ENCODE assay signal across 10 cellular contexts in the genomic region with DNA sequence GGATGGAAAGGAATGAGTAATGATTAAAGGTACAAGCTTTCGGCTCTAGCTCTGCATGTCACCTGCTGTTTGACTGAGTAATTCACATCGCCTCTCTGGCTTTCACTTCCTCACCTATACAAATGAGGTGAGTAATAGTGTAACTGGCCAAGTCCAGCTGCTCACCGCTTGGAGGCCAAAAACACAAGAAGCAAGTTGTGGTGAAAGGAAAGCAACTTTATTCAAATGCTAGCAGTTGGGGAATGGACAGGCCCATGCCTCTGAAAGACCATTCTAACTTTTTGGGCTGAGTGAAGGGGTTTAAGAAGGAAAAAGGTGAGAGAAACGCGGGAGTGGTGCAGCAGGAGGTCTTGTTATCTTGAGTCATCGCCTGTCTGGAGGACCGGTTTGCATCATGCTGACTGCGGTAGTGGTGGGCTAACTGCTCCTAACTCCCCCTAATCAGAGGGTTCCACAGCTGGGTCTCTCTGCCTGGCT. TPM values are rescaled to one million over a fixed set of nuclear protein-coding genes. Genes with fewer than 3 reads are reported as not detected.
A peak's percentile ranks its signal among the peaks of the same experiment; 100 is the strongest.
DNase-seq lines count a peak whose midpoint lies in the region; ATAC-seq, FAIRE-seq and TF ChIP-seq lines count a peak whose summit lies in the region.
"Had no signal": no experiment of that assay in that cellular context is flagged by ENCODE, and none has a peak within 500 bp of the region (broad histone marks: within the 10 kb centered on the region; RNA-seq: fewer than 3 reads in every experiment).

No MANE protein-coding gene starts in this region.

- no peaks in the 10 kb centered on the region; a peak in 1 of 7 replicates for H3K27me3 ChIP-seq in H1 (replicated peaks in 1 of 4; ENCODE audit: control insufficient read depth in 3 of 4, extremely low read depth in 1 of 4, insufficient read depth in 3 of 4, low read length in 3 of 4)

- H3K56ac ChIP-seq in H1 (replicated peaks; ENCODE audit: insufficient read length, low read depth, low read length): no peak overlapping the region

- no peak for TF ChIP-seq RAD21 in H1 (IDR thresholded peaks at IDR 0.05 in 1 of 2, conservative IDR thresholded peaks at IDR 0.05 in 1 of 2; ENCODE audit: low read depth in 2 of 2, low read length in 2 of 2)

- no peak overlapping the region for H2AK5ac ChIP-seq in H1 (ENCODE audit: low read depth, low read length)

- H2BK20ac ChIP-seq in H1 (ENCODE audit: low read length): no peak overlapping the region

- H3K9ac ChIP-seq in H1 (replicated peaks in 1 of 4; ENCODE audit: extremely low read depth in 1 of 4, low read depth in 3 of 4, low read length in 3 of 4): peak overlapping the region in 1 of 4 experiments; percentile 10; a peak in 1 of 7 replicates

- no peaks in the 10 kb centered on the region for H3K36me3 ChIP-seq in H1 (ENCODE audit: control insufficient read depth in 2 of 4, insufficient read depth in 4 of 4, low read length in 3 of 4)

- no peak overlapping the region for H3K4me3 ChIP-seq in H1 (ENCODE audit: extremely low read depth in 1 of 4, insufficient read depth in 2 of 4, low read depth in 3 of 4, low read length in 4 of 4)
- H3K4me3 ChIP-seq: SK-N-MC had no signal

- no peaks in the 10 kb centered on the region for H4K20me1 ChIP-seq in H1 (replicated peaks in 1 of 2; ENCODE audit: control insufficient read depth in 1 of 2, insufficient read depth in 2 of 2, low read length in 2 of 2)

- H4K91ac ChIP-seq in H1 (replicated peaks; ENCODE audit: insufficient read length, low read length): peak overlapping the region; percentile 10

- no peak overlapping the region for H2BK15ac ChIP-seq in H1 (ENCODE audit: low read length)

- no peaks in the 10 kb centered on the region for H3K79me2 ChIP-seq in H1 (ENCODE audit: control insufficient read depth in 1 of 2, insufficient read depth in 2 of 2, low read length in 2 of 2)

- DNase-seq in GM13977 (ENCODE audit: low spot score): peak; percentile 69
- DNase-seq in GM20000 (ENCODE audit: low spot score): peak; percentile 76
- DNase-seq in H1 (ENCODE audit: low read depth in 1 of 2, low spot score in 2 of 2): no peak
- no peak for DNase-seq in SW480 (ENCODE audit: low spot score)
- no peak for DNase-seq in NK-92 treated with Interleukin-12 subunit alpha and Interleukin-12 subunit beta, amount 100 ng/mL, for 24 hours (lab: John Stamatoyannopoulos, UW)
- no peak for DNase-seq in ACHN
- DNase-seq in activated CD4-positive, alpha-beta T cell treated with anti-CD3 and anti-CD28 coated beads for 4 hours: no peak

- POLR2A ChIA-PET in H1 (lab: Charles Lee; ENCODE audit: partially characterized antibody): interaction anchor here (0.9 kb wide), 1 partner anchor 46 kb away, joined by 3 read pairs; no protein-coding TSS in a partner anchor

- no peak overlapping the region for H2BK120ac ChIP-seq in H1 (replicated peaks; ENCODE audit: low read depth, low read length)

- TF ChIP-seq EP300 in H1 (IDR thresholded peaks at IDR 0.05; ENCODE audit: borderline replicate concordance in 1 of 2, low read depth in 2 of 2, low read length in 2 of 2): no peak

- peak overlapping the region; percentile 98 for H2AFZ ChIP-seq in H1 (ENCODE audit: low read length)

- H3K4me1 ChIP-seq in H1 (replicated peaks in 1 of 4; ENCODE audit: control insufficient read depth in 3 of 4, insufficient read depth in 4 of 4, low read length in 3 of 4): peaks cover 0 to 10% (median 3%) of the 10 kb centered on the region in 4 experiments; a peak in 2 of 7 replicates

- no peak overlapping the region for H3K18ac ChIP-seq in H1 (ENCODE audit: extremely low read depth, low read length)

- H3K23me2 ChIP-seq in H1 (ENCODE audit: low read depth, low read length): no peaks in the 10 kb centered on the region

- no peaks in the 10 kb centered on the region for H3K79me1 ChIP-seq in H1 (ENCODE audit: low read depth, low read length)

- TF ChIP-seq CTCF in GM13977 (IDR thresholded peaks at IDR 0.05; ENCODE audit: extremely low read depth, insufficient read depth, missing control alignments): peak; percentile 16
- TF ChIP-seq CTCF in GM20000 (IDR thresholded peaks at IDR 0.05; ENCODE audit: extremely low read depth, missing control alignments): no peak
- no peak for TF ChIP-seq CTCF in H1 (IDR thresholded peaks at IDR 0.05; ENCODE audit: control extremely low read depth in 1 of 3, insufficient read depth in 1 of 3, low read depth in 1 of 3, low read length in 3 of 3)

- H3K27ac ChIP-seq in H1 (ENCODE audit: low read depth, low read length): peak overlapping the region; percentile 29; the same call in 1 of the 2 replicates
- H3K27ac ChIP-seq: SK-N-MC had no signal

- peak; percentile 97 for ATAC-seq in HG03175 (IDR thresholded peaks at IDR 0.05; ENCODE audit: unreplicated experiment)

- CTCF ChIA-PET in H1 (lab: Charles Lee; ENCODE audit: partially characterized antibody): no interaction called here

- H3K14ac ChIP-seq in H1 (ENCODE audit: insufficient read length): no peak overlapping the region

- no peak overlapping the region for H3K23ac ChIP-seq in H1 (ENCODE audit: insufficient read length)

- FAIRE-seq in H1 (lab: Jason Lieb, UNC): peak; percentile 13

- TF ChIP-seq POLR2A in H1 (IDR thresholded peaks at IDR 0.05; ENCODE audit: control extremely low read depth in 1 of 2, low read depth in 2 of 2, low read length in 2 of 2): no peak

- no peak overlapping the region for H4K8ac ChIP-seq in H1 (ENCODE audit: extremely low read depth, insufficient read depth, low read length)

- no peak overlapping the region for H2BK5ac ChIP-seq in H1 (ENCODE audit: low read depth, low read length)

- in situ Hi-C loops in GM13977 (cut with MboI; ENCODE audit: low pct_unique_long_range_greater_than_20kb, low sequenced_read_pairs, unreplicated experiment): no loop called here
- in situ Hi-C loops in ACHN (cut with HindIII; ENCODE audit: low pct_ligation_motif_present, low pct_unique_long_range_greater_than_20kb, low sequenced_read_pairs): no loop called here

- H3K4me2 ChIP-seq in H1 (ENCODE audit: insufficient read depth in 1 of 2, low read depth in 2 of 2, low read length in 2 of 2): peak overlapping the region; percentile 7 to 41; a peak in 2 of 4 replicates

- no peak overlapping the region for H2BK12ac ChIP-seq in H1 (ENCODE audit: low read depth, low read length)

- H3K4ac ChIP-seq in H1 (replicated peaks; ENCODE audit: insufficient read length, low read depth, low read length): no peak overlapping the region

- 59% methylated on average over 8 of the region's 8 CpGs; no CpG with 5 or more reads in 1 of the 2 experiments for WGBS in H1 (ENCODE audit: extremely low coverage in 1 of 2, insufficient coverage in 1 of 2, insufficient read length in 1 of 2, insufficient replicate concordance in 2 of 2, low coverage in 1 of 2, low lambda C conversion rate in 2 of 2, missing lambda C conversion rate in 1 of 2), 2 experiments

- no peak overlapping the region for H4K5ac ChIP-seq in H1 (ENCODE audit: insufficient read length, low read depth, low read length)

- no peaks in the 10 kb centered on the region for H3K9me3 ChIP-seq in H1 (ENCODE audit: insufficient read depth in 2 of 2, low read depth in 1 of 2, low read length in 1 of 2)

TF ChIP-seq in H1, 55 proteins besides CTCF, POLR2A, EP300 and RAD21:
- TF ChIP-seq JUND (IDR thresholded peaks at IDR 0.05; ENCODE audit: low read length): no peak
- TF ChIP-seq ASH2L (IDR thresholded peaks at IDR 0.05; ENCODE audit: low read length): peak; percentile 48
- TF ChIP-seq RNF2 (IDR thresholded peaks at IDR 0.05; ENCODE audit: borderline replicate concordance, low read depth, low read length, missing control alignments, poor library complexity, severe bottlenecking): no peak
- no peak for TF ChIP-seq NRF1 (IDR thresholded peaks at IDR 0.05; ENCODE audit: low read depth, low read length)
- no peak for TF ChIP-seq POU5F1 (IDR thresholded peaks at IDR 0.05; ENCODE audit: low read depth, low read length)

RNA-seq across cellular contexts. Expression of a gene that starts 45.7 kb away (rescaled TPM):
- total RNA-seq in H1 (2021; fragmentation: NEBNext Ultra II Directional; extraction: Animal tissue kit (Norgen Biotek cat#: 25700)): 124 and 128 TPM in 2 replicates
- 29.4 and 37.9 TPM in 2 replicates for polyA plus RNA-seq in H1 (2011; rRNA removed)
- polyA plus RNA-seq in H1 (2011; cell fraction: cytosol; rRNA removed): 37.1 TPM
- polyA plus RNA-seq in H1 (2011; cell fraction: nucleus; rRNA removed): 33.0 TPM
- polyA plus RNA-seq in H1 (2012, experiment 1 of 2): 59.7 to 79.1 TPM (median 65.0 TPM) in 4 replicates
- polyA plus RNA-seq in H1 (2012, experiment 2 of 2): 27.6 TPM
- polyA plus RNA-seq in H1 (2013, experiment 1 of 2): 58.0 TPM
- 54.7 TPM for polyA plus RNA-seq in H1 (2013, experiment 2 of 2)
- polyA minus RNA-seq in H1 (2011; rRNA and poly(A)+ RNA removed): 148 and 169 TPM in 2 replicates
- 74.3 TPM for polyA minus RNA-seq in H1 (2011; cell fraction: cytosol; rRNA and poly(A)+ RNA removed)
- polyA minus RNA-seq in H1 (2011; cell fraction: nucleus; rRNA and poly(A)+ RNA removed): 97.3 TPM

RNA-seq across cellular contexts. Expression of a gene that starts 51.3 kb away (rescaled TPM):
- not detected in 2 replicates for total RNA-seq in H1 (2021; fragmentation: NEBNext Ultra II Directional; extraction: Animal tissue kit (Norgen Biotek cat#: 25700))
- not detected in 2 replicates for polyA plus RNA-seq in H1 (2011; rRNA removed)
- not detected for polyA plus RNA-seq in H1 (2011; cell fraction: cytosol; rRNA removed)
- polyA plus RNA-seq in H1 (2011; cell fraction: nucleus; rRNA removed): not detected
- polyA plus RNA-seq in H1 (2012, experiment 1 of 2): not detected in 4 replicates
- polyA plus RNA-seq in H1 (2012, experiment 2 of 2): not detected
- not detected for polyA plus RNA-seq in H1 (2013, experiment 1 of 2)
- not detected for polyA plus RNA-seq in H1 (2013, experiment 2 of 2)
- polyA minus RNA-seq in H1 (2011; rRNA and poly(A)+ RNA removed): 0.10 TPM in 1 of 2 replicates, not detected in the other
- not detected for polyA minus RNA-seq in H1 (2011; cell fraction: cytosol; rRNA and poly(A)+ RNA removed)
- not detected for polyA minus RNA-seq in H1 (2011; cell fraction: nucleus; rRNA and poly(A)+ RNA removed)
- total RNA-seq: liver had no signal
- polyA plus RNA-seq: liver had no signal

Comparison
In these comparisons a context has a peak if more than half of its experiments do, and no peak if none do; other contexts are left out.
1. DNase-seq: peak in GM13977 (single experiment) and GM20000 (single experiment); none in H1 (0 of 2), SW480 (single experiment), NK-92 treated with Interleukin-12 subunit alpha and Interleukin-12 subunit beta, amount 100 ng/mL, for 24 hours (single experiment), ACHN (single experiment) and activated CD4-positive, alpha-beta T cell treated with anti-CD3 and anti-CD28 coated beads for 4 hours (0 of 2).